35 cellular contexts compared by ENCODE assay signal in the genomic region with DNA sequence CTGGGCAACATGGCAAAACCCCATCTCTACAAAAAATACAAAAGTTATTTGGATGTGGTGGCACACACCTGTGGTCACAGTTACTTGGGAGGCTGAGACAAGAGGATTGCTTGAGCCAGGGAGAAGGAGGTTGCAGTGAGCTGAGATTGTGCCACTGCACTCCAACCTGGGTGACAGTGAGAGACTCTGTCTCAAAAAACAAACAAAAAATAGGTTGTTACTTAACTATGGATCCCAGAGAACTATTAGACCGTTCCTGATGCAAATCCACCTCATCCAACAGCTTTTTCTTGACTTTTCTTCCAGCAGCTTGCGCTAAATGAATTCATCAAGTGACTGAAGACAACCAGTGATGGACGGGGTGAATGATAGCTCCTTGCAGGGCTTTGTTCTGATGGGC. TPM values are rescaled to one million over a fixed set of nuclear protein-coding genes. Genes with fewer than 3 reads are reported as not detected.
"Had no signal": no experiment of that assay in that cellular context is flagged by ENCODE, and none has a peak within 500 bp of the region (broad histone marks: within the 10 kb centered on the region; RNA-seq: fewer than 3 reads in every experiment).

A gene (plus strand): TSS at position 301 of the 400 bp plus-strand sequence. CDS start 52 bp downstream, at position 353.

- ATAC-seq: activated CD4-positive, alpha-beta T cell treated with anti-CD3 and anti-CD28 coated beads for 36 hours; activated CD4-positive, CD25-positive, alpha-beta regulatory T cell treated with anti-CD3 and anti-CD28 coated beads, Interleukin-2, amount 50 U/mL, for 24 hours; activated CD8-positive, alpha-beta memory T cell treated with anti-CD3 and anti-CD28 coated beads, Interleukin-2, amount 10 ng/mL, durations not matched to agents 7 days and 5 days; activated CD8-positive, alpha-beta T cell treated with anti-CD3 and anti-CD28 coated beads, Interleukin-2, amount 10 ng/mL, durations not matched to agents 7 days and 5 days; activated naive CD8-positive, alpha-beta T cell treated with anti-CD3 and anti-CD28 coated beads, Interleukin-2, amount 50 U/mL, for 24 hours; WTC11 had no signal

- H3K27me3 ChIP-seq: ascending aorta, cardiac muscle cell had no signal

- H3K36me3 ChIP-seq: ascending aorta, cardiac muscle cell, WERI-Rb-1 had no signal

- H3K27ac ChIP-seq: ascending aorta, cardiac muscle cell, WERI-Rb-1 had no signal

- DNase-seq: activated CD4-positive, alpha-beta memory T cell treated with anti-CD3 and anti-CD28 coated beads, Interleukin-2, amount 10 ng/mL, durations not matched to agents 7 days and 5 days; activated CD4-positive, alpha-beta T cell treated with anti-CD3 and anti-CD28 coated beads for 1 hour; activated CD4-positive, alpha-beta T cell treated with anti-CD3 and anti-CD28 coated beads for 36 hours; activated CD4-positive, alpha-beta T cell treated with anti-CD3 and anti-CD28 coated beads for 48 hours; activated CD4-positive, alpha-beta T cell treated with anti-CD3 and anti-CD28 coated beads, Interleukin-2, amount 10 ng/mL, durations not matched to agents 7 days and 5 days; activated CD4-positive, alpha-beta T cell treated with anti-CD3 and anti-CD28 coated beads, Interleukin-2, amount 50 U/mL, for 48 hours; activated CD4-positive, CD25-positive, alpha-beta regulatory T cell; activated CD8-positive, alpha-beta memory T cell treated with anti-CD3 and anti-CD28 coated beads for 24 hours; activated CD8-positive, alpha-beta memory T cell treated with anti-CD3 and anti-CD28 coated beads, Interleukin-2, amount 10 ng/mL, durations not matched to agents 7 days and 5 days; activated CD8-positive, alpha-beta memory T cell treated with anti-CD3 and anti-CD28 coated beads, Interleukin-2, amount 50 U/mL, for 48 hours; activated CD8-positive, alpha-beta T cell treated with anti-CD3 and anti-CD28 coated beads, Interleukin-2, amount 10 ng/mL, durations not matched to agents 7 days and 5 days; activated effector memory CD4-positive, alpha-beta T cell treated with Interleukin-2 at 50 U/mL for 16 hours; activated gamma-delta T cell; activated naive CD4-positive, alpha-beta T cell treated with anti-CD3 and anti-CD28 coated beads, Interleukin-2, amount 10 ng/mL, durations not matched to agents 7 days and 5 days; activated naive CD4-positive, alpha-beta T cell treated with Interleukin-2 at 50 U/mL for 16 hours; activated naive CD8-positive, alpha-beta T cell treated with anti-CD3 and anti-CD28 coated beads, Interleukin-2, amount 10 ng/mL, durations not matched to agents 7 days and 5 days; activated naive CD8-positive, alpha-beta T cell treated with anti-CD3 and anti-CD28 coated beads, Interleukin-2, amount 50 U/mL, for 24 hours; activated T-cell treated with anti-CD3 and anti-CD28 coated beads, Interleukin-2, amount 50 U/mL, for 24 hours; activated T-cell treated with anti-CD3 and anti-CD28 coated beads, Interleukin-2, amount 50 U/mL, for 48 hours; amygdala; anterior cingulate cortex; caudate nucleus; cerebellar nuclear complex; T-helper 1 cell; T-helper 2 cell; T-helper 9 cell; WERI-Rb-1 had no signal

- H3K9me3 ChIP-seq: ascending aorta had no signal

- H3K4me1 ChIP-seq: ascending aorta had no signal

- FAIRE-seq: bronchial epithelial cell, TTC549 had no signal

- H3K4me3 ChIP-seq: ascending aorta, cardiac muscle cell had no signal

RNA-seq across cellular contexts. Expression of the gene that starts here (rescaled TPM):
- total RNA-seq: activated CD4-positive, alpha-beta memory T cell treated with anti-CD3 and anti-CD28 coated beads, Interleukin-2, amount 10 ng/mL, durations not matched to agents 7 days and 5 days; activated CD4-positive, alpha-beta T cell treated with anti-CD3 and anti-CD28 coated beads for 36 hours; activated CD4-positive, alpha-beta T cell treated with anti-CD3 and anti-CD28 coated beads, Interleukin-2, amount 10 ng/mL, durations not matched to agents 7 days and 5 days; activated CD8-positive, alpha-beta memory T cell treated with anti-CD3 and anti-CD28 coated beads, Interleukin-2, amount 10 ng/mL, durations not matched to agents 7 days and 5 days; activated CD8-positive, alpha-beta T cell treated with anti-CD3 and anti-CD28 coated beads, Interleukin-2, amount 10 ng/mL, durations not matched to agents 7 days and 5 days; activated naive CD8-positive, alpha-beta T cell treated with anti-CD3 and anti-CD28 coated beads, Interleukin-2, amount 10 ng/mL, durations not matched to agents 7 days and 5 days; activated T-helper 2 cell treated with anti-CD3 and anti-CD28 coated beads, Interferon-gamma antibody, Interleukin-2, Interleukin-4, amounts not matched to agents 10 μg/mL and 5 μg/mL and 100 μg/mL, durations not matched to agents 14 hours and 24 hours and 36 hours; ascending aorta; bronchial epithelial cell; chondrocyte; WTC11 had no signal
